ENCODE assay signal across 22 cellular contexts in the genomic region with DNA sequence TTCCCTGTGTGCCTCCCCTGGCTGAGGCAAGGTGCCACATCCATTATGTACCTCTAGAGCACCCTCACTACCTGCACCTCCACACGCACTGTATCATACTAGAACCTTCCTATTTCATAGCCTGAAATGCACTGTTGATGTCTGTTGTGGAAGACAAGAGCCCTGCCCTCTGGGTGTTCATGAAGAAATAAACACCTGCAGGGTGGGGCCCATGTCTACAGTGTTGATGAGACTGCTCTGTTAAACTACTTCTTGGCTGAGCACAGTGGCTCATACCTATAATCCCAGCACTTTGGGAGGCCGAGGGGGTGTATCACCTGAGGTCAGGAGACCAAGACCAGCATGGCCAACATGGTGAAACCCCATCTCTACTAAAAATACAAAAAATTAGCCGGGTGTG.
"Had no signal": no experiment of that assay in that cellular context is flagged by ENCODE, and none has a peak within 500 bp of the region (broad histone marks: within the 10 kb centered on the region; RNA-seq: fewer than 3 reads in every experiment).

No MANE protein-coding gene starts in this region.

- DNase-seq: activated CD4-positive, alpha-beta memory T cell treated with anti-CD3 and anti-CD28 coated beads for 36 hours; activated CD4-positive, alpha-beta T cell treated with anti-CD3 and anti-CD28 coated beads, Interleukin-2, amount 10 ng/mL, durations not matched to agents 24 days and 14 days; activated CD4-positive, CD25-positive, alpha-beta regulatory T cell treated with anti-CD3 and anti-CD28 coated beads, Interleukin-2, amount 50 U/mL, for 72 hours; activated CD8-positive, alpha-beta memory T cell treated with anti-CD3 and anti-CD28 coated beads, Interleukin-2, amount 50 U/mL, for 4 hours; activated effector memory CD4-positive, alpha-beta T cell treated with anti-CD3 and anti-CD28 coated beads, Interleukin-2, amount 50 U/mL, for 16 hours; activated naive CD4-positive, alpha-beta T cell treated with anti-CD3 and anti-CD28 coated beads, Interleukin-2, amount 10 ng/mL, durations not matched to agents 7 days and 5 days; activated naive CD8-positive, alpha-beta T cell treated with anti-CD3 and anti-CD28 coated beads, Interleukin-2, amount 10 ng/mL, durations not matched to agents 7 days and 5 days; activated T-cell treated with anti-CD3 and anti-CD28 coated beads, Interleukin-2, amount 50 U/mL, for 1 hour; central memory CD4-positive, alpha-beta T cell; kidney glomerular epithelial cell; left lung; naive thymus-derived CD8-positive, alpha-beta T cell; occipital lobe; right lobe of liver; stimulated activated CD4-positive, alpha-beta T cell treated with anti-CD3 and anti-CD28 coated beads, Interleukin-12 subunit alpha, Interleukin-12 subunit beta, amount 100 ng/mL, for 4 hours; stimulated activated CD4-positive, alpha-beta T cell treated with anti-CD3 and anti-CD28 coated beads, Interleukin-4, amount 100 ng/mL, for 1 hour; stimulated activated naive CD8-positive, alpha-beta T cell treated with anti-CD3 and anti-CD28 coated beads, Interleukin-15, Interleukin-2, amounts not matched to agents 100 U/mL and 50 U/mL, for 24 hours; substantia nigra; T-helper 2 cell had no signal

- H3K36me3 ChIP-seq: left lung, right lobe of liver, tibial nerve had no signal

- H3K9me3 ChIP-seq: left lung, right lobe of liver, tibial nerve had no signal

- H3K27me3 ChIP-seq: left lung, right lobe of liver, tibial nerve had no signal

- H3K27ac ChIP-seq: left lung, right lobe of liver, skin epidermis, tibial nerve had no signal

- H3K4me3 ChIP-seq: left lung, right lobe of liver, skin epidermis, tibial nerve had no signal

- ATAC-seq: left lung; naive thymus-derived CD8-positive, alpha-beta T cell; right lobe of liver; SK-N-SH treated with all-trans-retinoic acid at 6 μM for 48 hours; stimulated activated naive CD8-positive, alpha-beta T cell treated with anti-CD3 and anti-CD28 coated beads, Interleukin-15, Interleukin-2, amounts not matched to agents 100 U/mL and 50 U/mL, for 24 hours had no signal
